Comparison of ENCODE assay signal across 35 cellular contexts in genomic region chr4:24748023-24748422, GRCh38. TPM values are rescaled to one million over a fixed set of nuclear protein-coding genes. Genes with fewer than 3 reads are reported as not detected.
"Had no signal": no experiment of that assay in that cellular context is flagged by ENCODE, and none has a peak within 500 bp of the region (broad histone marks: within the 10 kb centered on the region; RNA-seq: fewer than 3 reads in every experiment).

No MANE protein-coding gene starts in this region.

- H3K4me3 ChIP-seq: adrenal gland, body of pancreas, cardiac muscle cell, colonic mucosa, dorsolateral prefrontal cortex, heart right ventricle had no signal

- H3K4me1 ChIP-seq: adrenal gland, body of pancreas, colonic mucosa had no signal

- H3K4me3 Mint-ChIP-seq: activated B cell treated with CpG ODN at 0.5 μM for 24 hours; activated CD8-positive, alpha-beta T cell treated with anti-CD3 and anti-CD28 coated beads for 36 hours; activated naive CD4-positive, alpha-beta T cell treated with anti-CD3 and anti-CD28 coated beads for 36 hours; activated naive CD4-positive, alpha-beta T cell treated with anti-CD3 and anti-CD28 coated beads, Interleukin-2, amount 50 U/mL, for 24 hours; activated naive CD8-positive, alpha-beta T cell treated with anti-CD3 and anti-CD28 coated beads for 36 hours; activated naive CD8-positive, alpha-beta T cell treated with anti-CD3 and anti-CD28 coated beads, Interleukin-2, amount 50 U/mL, for 24 hours; activated T-helper 1 cell treated with anti-CD3 and anti-CD28 coated beads, Interleukin-12 subunit alpha, Interleukin-12 subunit beta, Interleukin-2, Interleukin-4 antibody, amounts not matched to agents 30 ng/mL and 10 ng/mL and 1 ng/mL, durations not matched to agents 14 hours and 24 hours and 36 hours; dendritic cell treated with granulocyte-macrophage colony-stimulating factor and Interleukin-4, amounts not matched to agents 40 ng/mL and 50 ng/mL, for 4 days; endodermal cell; T-helper 17 cell; T-helper 2 cell treated with Interferon-gamma antibody and Interleukin-4, amounts not matched to agents 5 μg/mL and 100 μg/mL, for 36 hours had no signal

- H3K27ac ChIP-seq: adrenal gland, body of pancreas, cardiac muscle cell, colonic mucosa, dorsolateral prefrontal cortex, heart right ventricle, WERI-Rb-1 had no signal

- ATAC-seq: activated CD4-positive, CD25-positive, alpha-beta regulatory T cell treated with anti-CD3 and anti-CD28 coated beads, Interleukin-2, amount 50 U/mL, for 24 hours; activated CD8-positive, alpha-beta T cell treated with anti-CD3 and anti-CD28 coated beads for 36 hours; activated naive CD8-positive, alpha-beta T cell treated with anti-CD3 and anti-CD28 coated beads, Interleukin-2, amount 50 U/mL, for 24 hours; body of pancreas; esophagus mucosa; T-helper 17 cell had no signal

- H3K36me3 Mint-ChIP-seq: activated naive CD4-positive, alpha-beta T cell treated with anti-CD3 and anti-CD28 coated beads, Interleukin-2, amount 50 U/mL, for 24 hours; activated naive CD8-positive, alpha-beta T cell treated with anti-CD3 and anti-CD28 coated beads for 36 hours had no signal

- H3K27me3 Mint-ChIP-seq: activated B cell treated with CpG ODN at 0.5 μM for 24 hours; activated CD8-positive, alpha-beta T cell treated with anti-CD3 and anti-CD28 coated beads for 36 hours had no signal

- DNase-seq: activated B cell treated with CpG ODN at 0.5 μM for 24 hours; activated CD4-positive, alpha-beta T cell treated with anti-CD3 and anti-CD28 coated beads for 48 hours; activated CD4-positive, alpha-beta T cell treated with anti-CD3 and anti-CD28 coated beads, Interleukin-2, amount 50 U/mL, for 1 hour; activated CD4-positive, alpha-beta T cell treated with anti-CD3 and anti-CD28 coated beads, Interleukin-2, amount 50 U/mL, for 48 hours; activated CD8-positive, alpha-beta memory T cell treated with anti-CD3 and anti-CD28 coated beads for 24 hours; activated CD8-positive, alpha-beta T cell treated with anti-CD3 and anti-CD28 coated beads for 36 hours; activated effector memory CD4-positive, alpha-beta T cell treated with anti-CD3 and anti-CD28 coated beads, Interleukin-2, amount 50 U/mL, for 16 hours; activated naive CD4-positive, alpha-beta T cell treated with anti-CD3 and anti-CD28 coated beads for 36 hours; activated naive CD8-positive, alpha-beta T cell treated with anti-CD3 and anti-CD28 coated beads for 36 hours; activated naive CD8-positive, alpha-beta T cell treated with anti-CD3 and anti-CD28 coated beads, Interleukin-2, amount 50 U/mL, for 24 hours; activated T-cell treated with anti-CD3 and anti-CD28 coated beads, Interleukin-2, amount 50 U/mL, for 48 hours; adrenal gland; amygdala; aorta; body of pancreas; central memory CD4-positive, alpha-beta T cell; cerebellar nuclear complex; colonic mucosa; dorsolateral prefrontal cortex; effector memory CD4-positive, alpha-beta T cell; endodermal cell; foreskin fibroblast; heart right ventricle; T-helper 1 cell; T-helper 17 cell; WERI-Rb-1 had no signal

- H3K36me3 ChIP-seq: adrenal gland, cardiac muscle cell, colonic mucosa, heart right ventricle, WERI-Rb-1 had no signal

- H3K9me3 Mint-ChIP-seq: activated B cell treated with CpG ODN at 0.5 μM for 24 hours; activated CD8-positive, alpha-beta T cell treated with anti-CD3 and anti-CD28 coated beads for 36 hours; activated naive CD4-positive, alpha-beta T cell treated with anti-CD3 and anti-CD28 coated beads for 36 hours; activated naive CD4-positive, alpha-beta T cell treated with anti-CD3 and anti-CD28 coated beads, Interleukin-2, amount 50 U/mL, for 24 hours; activated naive CD8-positive, alpha-beta T cell treated with anti-CD3 and anti-CD28 coated beads, Interleukin-2, amount 50 U/mL, for 24 hours; activated T-helper 1 cell treated with anti-CD3 and anti-CD28 coated beads, Interleukin-12 subunit alpha, Interleukin-12 subunit beta, Interleukin-2, Interleukin-4 antibody, amounts not matched to agents 30 ng/mL and 10 ng/mL and 1 ng/mL, durations not matched to agents 14 hours and 24 hours and 36 hours; activated T-helper 2 cell treated with anti-CD3 and anti-CD28 coated beads, Interferon-gamma antibody, Interleukin-2, Interleukin-4, amounts not matched to agents 10 μg/mL and 5 μg/mL and 100 μg/mL, durations not matched to agents 14 hours and 24 hours and 36 hours; dendritic cell treated with granulocyte-macrophage colony-stimulating factor and Interleukin-4, amounts not matched to agents 40 ng/mL and 50 ng/mL, for 4 days; T-helper 2 cell treated with Interferon-gamma antibody and Interleukin-4, amounts not matched to agents 5 μg/mL and 100 μg/mL, for 36 hours had no signal

- H3K4me1 Mint-ChIP-seq: activated B cell treated with CpG ODN at 0.5 μM for 24 hours; activated naive CD4-positive, alpha-beta T cell treated with anti-CD3 and anti-CD28 coated beads, Interleukin-2, amount 50 U/mL, for 24 hours; activated naive CD8-positive, alpha-beta T cell treated with anti-CD3 and anti-CD28 coated beads for 36 hours; activated naive CD8-positive, alpha-beta T cell treated with anti-CD3 and anti-CD28 coated beads, Interleukin-2, amount 50 U/mL, for 24 hours; T-helper 17 cell had no signal

- H3K27ac Mint-ChIP-seq: activated B cell treated with CpG ODN at 0.5 μM for 24 hours; activated CD8-positive, alpha-beta T cell treated with anti-CD3 and anti-CD28 coated beads for 36 hours; activated naive CD4-positive, alpha-beta T cell treated with anti-CD3 and anti-CD28 coated beads for 36 hours; activated naive CD4-positive, alpha-beta T cell treated with anti-CD3 and anti-CD28 coated beads, Interleukin-2, amount 50 U/mL, for 24 hours; activated naive CD8-positive, alpha-beta T cell treated with anti-CD3 and anti-CD28 coated beads for 36 hours; activated naive CD8-positive, alpha-beta T cell treated with anti-CD3 and anti-CD28 coated beads, Interleukin-2, amount 50 U/mL, for 24 hours; activated T-helper 1 cell treated with anti-CD3 and anti-CD28 coated beads, Interleukin-12 subunit alpha, Interleukin-12 subunit beta, Interleukin-2, Interleukin-4 antibody, amounts not matched to agents 30 ng/mL and 10 ng/mL and 1 ng/mL, durations not matched to agents 14 hours and 24 hours and 36 hours; activated T-helper 2 cell treated with anti-CD3 and anti-CD28 coated beads, Interferon-gamma antibody, Interleukin-2, Interleukin-4, amounts not matched to agents 10 μg/mL and 5 μg/mL and 100 μg/mL, durations not matched to agents 14 hours and 24 hours and 36 hours; dendritic cell treated with granulocyte-macrophage colony-stimulating factor and Interleukin-4, amounts not matched to agents 40 ng/mL and 50 ng/mL, for 4 days; endodermal cell; T-helper 17 cell; T-helper 2 cell treated with Interferon-gamma antibody and Interleukin-4, amounts not matched to agents 5 μg/mL and 100 μg/mL, for 36 hours had no signal

- H3K27me3 ChIP-seq: adrenal gland, body of pancreas, cardiac muscle cell, colonic mucosa, heart right ventricle had no signal

- H3K9me3 ChIP-seq: adrenal gland, body of pancreas, colonic mucosa, heart right ventricle had no signal

- FAIRE-seq: frontal cortex had no signal

RNA-seq across cellular contexts. Expression of gene SOD3, which starts 47.4 kb away (rescaled TPM):
- total RNA-seq: activated B cell treated with CpG ODN at 0.5 μM for 24 hours; activated CD8-positive, alpha-beta T cell treated with anti-CD3 and anti-CD28 coated beads for 36 hours; activated naive CD4-positive, alpha-beta T cell treated with anti-CD3 and anti-CD28 coated beads for 36 hours; activated naive CD8-positive, alpha-beta T cell treated with anti-CD3 and anti-CD28 coated beads for 36 hours; activated T-helper 1 cell treated with anti-CD3 and anti-CD28 coated beads, Interleukin-12 subunit alpha, Interleukin-12 subunit beta, Interleukin-2, Interleukin-4 antibody, amounts not matched to agents 30 ng/mL and 10 ng/mL and 1 ng/mL, durations not matched to agents 14 hours and 24 hours and 36 hours; activated T-helper 2 cell treated with anti-CD3 and anti-CD28 coated beads, Interferon-gamma antibody, Interleukin-2, Interleukin-4, amounts not matched to agents 10 μg/mL and 5 μg/mL and 100 μg/mL, durations not matched to agents 14 hours and 24 hours and 36 hours; frontal cortex; T-helper 17 cell had no signal
